21 cellular contexts compared by ENCODE assay signal in the genomic region with DNA sequence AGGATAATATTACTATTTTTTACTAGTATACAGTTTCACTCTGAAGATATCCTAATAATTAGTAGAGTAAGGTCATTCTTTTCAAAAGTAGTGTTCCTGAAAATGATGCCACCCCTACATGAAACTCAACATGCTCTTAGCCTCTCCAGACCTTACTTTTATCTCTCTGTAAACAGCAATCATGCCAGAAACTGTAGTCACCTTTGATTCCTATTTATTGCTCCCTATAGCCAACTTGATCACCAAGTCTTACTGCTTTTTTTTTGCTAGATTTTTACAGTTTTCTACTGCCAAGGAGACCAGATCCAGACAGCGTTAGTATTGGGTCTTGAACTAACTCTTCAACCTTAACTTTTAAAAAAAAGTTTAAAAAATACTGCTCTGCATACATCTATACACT. TPM values are rescaled to one million over a fixed set of nuclear protein-coding genes. Genes with fewer than 3 reads are reported as not detected.
DNase-seq lines count a peak whose midpoint lies in the region; ATAC-seq, FAIRE-seq and TF ChIP-seq lines count a peak whose summit lies in the region.
"Had no signal": no experiment of that assay in that cellular context is flagged by ENCODE, and none has a peak within 500 bp of the region (broad histone marks: within the 10 kb centered on the region; RNA-seq: fewer than 3 reads in every experiment).

No MANE protein-coding gene starts in this region.

- no peak for TF ChIP-seq CTCF in Caco-2 (IDR thresholded peaks at IDR 0.05; ENCODE audit: insufficient read depth in 1 of 2, low read depth in 1 of 2, low read length in 1 of 2, severe bottlenecking in 1 of 2, unreplicated experiment in 1 of 2)
- TF ChIP-seq CTCF in Panc1 (IDR thresholded peaks at IDR 0.05) = no peak

- DNase-seq in Caco-2 = no peak
- DNase-seq in Panc1 (ENCODE audit: low read depth, low spot score) = no peak
- DNase-seq in left colon = no peak
- DNase-seq in small intestine = peak; percentile 54
- no peak for DNase-seq in DMS153 treated with DMSO at 0.1 percent for 48 hours (lab: John Stamatoyannopoulos, UW; ENCODE audit: unreplicated experiment)
- DNase-seq in HT-29 (ENCODE audit: low spot score) = no peak
- DNase-seq: AML-193; CD4-positive, alpha-beta T cell; CD8-positive, alpha-beta T cell; DMS 273 treated with DMSO at 0.1 percent for 48 hours; DMS153; DMS79 treated with DMSO at 0.1 percent for 48 hours; GF-D8 had no signal

- peak overlapping the region; percentile 34 for H3K27ac Mint-ChIP-seq in Caco-2 (ENCODE audit: unreplicated experiment)
- H3K27ac Mint-ChIP-seq: B cell; CD4-positive, alpha-beta T cell; CD8-positive, alpha-beta T cell had no signal

- H3K36me3 ChIP-seq in Caco-2 (ENCODE audit: control insufficient read depth, insufficient read depth, low read length) = no peaks in the 10 kb centered on the region
- H3K36me3 ChIP-seq in Panc1 (ENCODE audit: control insufficient read depth, insufficient read depth, low read length) = peaks cover 48% of the 10 kb centered on the region
- peaks cover 0 to 2% of the 10 kb centered on the region in 2 donors for H3K36me3 ChIP-seq in small intestine (ENCODE audit: control insufficient read depth in 2 of 2, insufficient read depth in 2 of 2, low read length in 2 of 2)

- no peaks in the 10 kb centered on the region for H3K9me3 ChIP-seq in Caco-2
- H3K9me3 ChIP-seq in Panc1 (ENCODE audit: control insufficient read depth, insufficient read depth, low read depth, low read length) = no peaks in the 10 kb centered on the region
- no peaks in the 10 kb centered on the region for H3K9me3 ChIP-seq in small intestine (ENCODE audit: control insufficient read depth, low read depth)
- H3K9me3 ChIP-seq: A549; BLaER1 treated with 17β-estradiol and CSF1 and Interleukin-3, amounts not matched to agents 10 nM and 100 nM had no signal

- peaks cover 8% of the 10 kb centered on the region for H3K36me3 Mint-ChIP-seq in Caco-2 (ENCODE audit: insufficient read depth, unreplicated experiment)

- in situ Hi-C loops in Panc1 (cut with HindIII; ENCODE audit: low pct_unique_long_range_greater_than_20kb, low sequenced_read_pairs) = no loop called here

- H3K27me3 ChIP-seq in Caco-2 (replicated peaks; ENCODE audit: control insufficient read depth, insufficient read depth, low read length) (no peaks in the 10 kb centered on the region), Panc1 (ENCODE audit: control insufficient read depth, insufficient read depth, low read length) (no peaks in the 10 kb centered on the region), small intestine (ENCODE audit: control insufficient read depth in 2 of 2, insufficient read depth in 2 of 2, low read length in 2 of 2) (no peaks in the 10 kb centered on the region)
- H3K27me3 ChIP-seq: BLaER1 treated with 17β-estradiol and CSF1 and Interleukin-3, amounts not matched to agents 10 nM and 100 nM had no signal

- ATAC-seq in Panc1 (no peak), left colon (peak; percentile 83), HG03159 (IDR thresholded peaks at IDR 0.05; ENCODE audit: unreplicated experiment) (no peak)
- ATAC-seq: A549; CD8-positive, alpha-beta T cell had no signal

- WGBS in small intestine, 3 donors = 14 to 70% (median 39%) methylated on average over 1 of the region's 1 CpG

- CTCF ChIA-PET in Caco-2 (lab: Charles Lee) = no interaction called here
- CTCF ChIA-PET in Panc1 (lab: Charles Lee) = no interaction called here

- H3K27me3 Mint-ChIP-seq in Caco-2 (ENCODE audit: insufficient read depth, unreplicated experiment) = no peaks in the 10 kb centered on the region
- H3K27me3 Mint-ChIP-seq: B cell; CD4-positive, alpha-beta T cell had no signal

- H3K4me1 Mint-ChIP-seq in Caco-2 (ENCODE audit: low read depth, unreplicated experiment) = peaks cover 7% of the 10 kb centered on the region
- H3K4me1 Mint-ChIP-seq: B cell had no signal

- H3K4me1 ChIP-seq in Caco-2 (no peaks in the 10 kb centered on the region), Panc1 (ENCODE audit: control insufficient read depth, insufficient read depth, low read length) (no peaks in the 10 kb centered on the region), small intestine (ENCODE audit: control insufficient read depth in 2 of 2, insufficient read depth in 1 of 2, low read depth in 1 of 2, low read length in 1 of 2) (no peaks in the 10 kb centered on the region)
- H3K4me1 ChIP-seq: A549; BLaER1 treated with 17β-estradiol and CSF1 and Interleukin-3, amounts not matched to agents 10 nM and 100 nM had no signal

- no peak for FAIRE-seq in small intestine (lab: Jason Lieb, UNC)
- FAIRE-seq: A549, GM12891, GM19239 had no signal

- intact Hi-C loops in Caco-2 (cut with micrococcal nuclease; ENCODE audit: unreplicated experiment) (no loop called here), Panc1 (cut with micrococcal nuclease; ENCODE audit: unreplicated experiment) (no loop called here), left colon (cut with DNase I, micrococcal nuclease) (loop anchor here in 1 of 2 donors (10.0 kb wide), 1 partner anchor 167 kb away; no protein-coding TSS in a partner anchor)

- no peak overlapping the region for H3K4me3 ChIP-seq in Caco-2 (ENCODE audit: low read depth, low read length)
- H3K4me3 ChIP-seq in Panc1 (ENCODE audit: low read depth in 2 of 2, low read length in 2 of 2) = no peak overlapping the region
- no peak overlapping the region for H3K4me3 ChIP-seq in small intestine (ENCODE audit: low read depth in 1 of 2, low read length in 2 of 2)
- H3K4me3 ChIP-seq: A549; BLaER1 treated with 17β-estradiol and CSF1 and Interleukin-3, amounts not matched to agents 10 nM and 100 nM had no signal

- BruUV-seq in Caco-2 (replicated peaks; lab: Mats Ljungman, UMichigan) (no TSS peak), Panc1 (replicated peaks; lab: Mats Ljungman, UMichigan) (TSS peak; percentile 21)

- no peak overlapping the region for H3K4me3 Mint-ChIP-seq in Caco-2 (ENCODE audit: unreplicated experiment)
- H3K4me3 Mint-ChIP-seq: B cell; CD4-positive, alpha-beta T cell; CD8-positive, alpha-beta T cell had no signal

- POLR2A ChIA-PET in Caco-2 (lab: Charles Lee) (no interaction called here), Panc1 (lab: Charles Lee) (no interaction called here)

- H3K9me3 Mint-ChIP-seq in Caco-2 (ENCODE audit: unreplicated experiment) = no peaks in the 10 kb centered on the region
- H3K9me3 Mint-ChIP-seq: CD4-positive, alpha-beta T cell; CD8-positive, alpha-beta T cell had no signal

- H3K27ac ChIP-seq in Panc1 (ENCODE audit: low read length) (no peak overlapping the region), small intestine (ENCODE audit: low read depth in 1 of 2, low read length in 1 of 2) (no peak overlapping the region)
- H3K27ac ChIP-seq: 22Rv1; A549; BLaER1 treated with 17β-estradiol and CSF1 and Interleukin-3, amounts not matched to agents 10 nM and 100 nM; C4-2B had no signal

RNA-seq across cellular contexts. Expression of a gene that starts 36.2 kb away (rescaled TPM):
- total RNA-seq in Caco-2 (2022) (13.9 and 16.1 TPM in 2 replicates), Panc1 (2021; ENCODE audit: unreplicated experiment) (56.2 TPM), left colon (1 to 10 TPM; 7.5 to 9.5 TPM)
- polyA plus RNA-seq in Panc1 (2012; ENCODE audit: insufficient read length) = 38.7 TPM
- 1 to 10 TPM; 2.5 to 9.2 (median 3.8) TPM for polyA plus RNA-seq in small intestine
- total RNA-seq in HT-29 (2014; rRNA removed; shearing (Covaris generic)) = 3.7 and 4.5 TPM in 2 replicates
